7 cellular contexts compared by ENCODE assay signal in the genomic region with DNA sequence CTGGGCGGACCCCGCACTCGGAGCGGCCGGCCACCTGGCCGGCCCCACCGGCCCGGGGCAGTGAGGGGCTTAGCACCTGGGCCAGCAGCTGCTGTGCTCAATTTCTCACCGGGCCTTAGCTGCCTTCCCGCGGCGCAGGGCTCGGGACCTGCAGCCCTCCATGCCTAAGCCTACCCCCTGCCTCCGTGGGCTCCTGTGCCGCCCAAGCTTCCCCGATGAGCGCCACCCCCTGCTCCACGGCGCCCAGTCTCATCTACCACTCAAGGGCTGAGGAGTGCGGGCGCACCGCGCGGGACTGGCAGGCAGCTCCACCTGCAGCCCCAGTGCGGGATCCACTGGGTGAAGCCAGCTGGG. TPM values are rescaled to one million over a fixed set of nuclear protein-coding genes. Genes with fewer than 3 reads are reported as not detected.
"Had no signal": no experiment of that assay in that cellular context is flagged by ENCODE, and none has a peak within 500 bp of the region (broad histone marks: within the 10 kb centered on the region; RNA-seq: fewer than 3 reads in every experiment).

No MANE protein-coding gene starts in this region.

RNA-seq across cellular contexts. Expression of a gene that starts 5.6 kb away (rescaled TPM):
- total RNA-seq: colonic mucosa, gastrocnemius medialis, heart right ventricle, left colon, left ventricle myocardium superior, mucosa of descending colon, myocyte had no signal
